Comparison of ENCODE assay signal across 23 cellular contexts in the genomic region with DNA sequence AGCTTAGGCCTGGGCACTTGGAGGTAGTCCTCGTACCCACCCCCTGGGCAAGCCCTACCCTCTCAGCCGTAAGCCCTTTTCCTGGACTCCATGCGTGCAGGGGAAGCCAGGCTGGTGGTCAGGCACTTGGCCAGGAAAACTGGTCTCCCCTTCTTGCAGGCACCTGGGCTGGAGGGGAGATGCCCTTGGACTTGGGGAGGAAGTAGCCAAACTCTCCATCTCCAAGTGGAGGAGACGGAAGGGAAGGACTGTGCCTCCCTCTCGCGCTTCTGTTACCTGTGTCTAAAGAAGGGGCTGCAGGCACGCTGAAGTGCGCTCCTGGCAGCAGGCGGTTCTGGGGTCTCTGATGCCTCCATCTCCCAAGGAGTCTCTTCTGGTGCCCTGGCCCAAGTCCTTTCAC.
DNase-seq lines count a peak whose midpoint lies in the region; ATAC-seq, FAIRE-seq and TF ChIP-seq lines count a peak whose summit lies in the region.
"Had no signal": no experiment of that assay in that cellular context is flagged by ENCODE, and none has a peak within 500 bp of the region (broad histone marks: within the 10 kb centered on the region; RNA-seq: fewer than 3 reads in every experiment).

No MANE protein-coding gene starts in this region.

- no peak overlapping the region for H3K27ac Mint-ChIP-seq in immature natural killer cell
- no peak overlapping the region for H3K27ac Mint-ChIP-seq in CD8-positive, alpha-beta memory T cell
- H3K27ac Mint-ChIP-seq: B cell; CD4-positive, CD25-positive, alpha-beta regulatory T cell; CD8-positive, alpha-beta T cell had no signal

- no peak overlapping the region for H2AK5ac ChIP-seq in H1 (ENCODE audit: low read depth, low read length)

- 0 out of 2 replicates have a peak overlapping the region, but pooled peaks have one; percentile 29 for H2BK15ac ChIP-seq in H1 (ENCODE audit: low read length)

- no peaks in the 10 kb centered on the region for H3K36me3 ChIP-seq in H1 (ENCODE audit: control insufficient read depth in 2 of 4, insufficient read depth in 4 of 4, low read length in 3 of 4)
- no peaks in the 10 kb centered on the region for H3K36me3 ChIP-seq in spleen
- no peaks in the 10 kb centered on the region for H3K36me3 ChIP-seq in CD8-positive, alpha-beta memory T cell (ENCODE audit: insufficient read depth, low read length)
- H3K36me3 ChIP-seq: BLaER1 had no signal

- intact Hi-C loops in Right ventricle myocardium superior (cut with DNase I) (no loop called here), left cardiac atrium (cut with DNase I) (no loop called here), spleen (cut with DNase I; ENCODE audit: low total_unique reads) (no loop called here)

- DNase-seq in Right ventricle myocardium superior (peak; percentile 10), left cardiac atrium (no peak), H1 (ENCODE audit: low read depth in 1 of 2, low spot score in 2 of 2) (no peak), spleen (peak; percentile 58), immature natural killer cell (no peak)
- DNase-seq in CD8-positive, alpha-beta memory T cell, result no peak
- DNase-seq: CD4-positive, CD25-positive, alpha-beta regulatory T cell; CD8-positive, alpha-beta T cell; DMS 273 treated with DMSO at 0.1 percent for 48 hours; DMS79; EL; GDM1; GOT3; H7 had no signal

- 0 out of 2 replicates have a peak overlapping the region, but pooled peaks have one; percentile 12 for H2AFZ ChIP-seq in H1 (ENCODE audit: low read length)

- H3K56ac ChIP-seq in H1 (replicated peaks; ENCODE audit: insufficient read length, low read depth, low read length), result no peak overlapping the region

- H3K4me1 Mint-ChIP-seq in immature natural killer cell, result no peaks in the 10 kb centered on the region
- peaks cover 0 to 4% (median 0%) of the 10 kb centered on the region in 3 donors for H3K4me1 Mint-ChIP-seq in CD8-positive, alpha-beta memory T cell
- H3K4me1 Mint-ChIP-seq: B cell; CD4-positive, CD25-positive, alpha-beta regulatory T cell had no signal

- H3K27ac ChIP-seq in H1 (ENCODE audit: low read depth, low read length), result no peak overlapping the region
- no peak overlapping the region for H3K27ac ChIP-seq in spleen
- H3K27ac ChIP-seq in CD8-positive, alpha-beta memory T cell (ENCODE audit: low read depth, low read length), result no peak overlapping the region
- H3K27ac ChIP-seq: 22Rv1, BLaER1, C4-2B had no signal

- H4K8ac ChIP-seq in H1 (ENCODE audit: extremely low read depth, insufficient read depth, low read length), result peak overlapping the region; percentile 4; the same call in 1 of the 2 replicates

- no peak for ATAC-seq in Right ventricle myocardium superior (ENCODE audit: poor library complexity)
- ATAC-seq in left cardiac atrium, result no peak
- ATAC-seq: CD8-positive, alpha-beta T cell; GM12878; HCT116 had no signal

- peaks cover 0 to 5% (median 0%) of the 10 kb centered on the region in 4 experiments; a peak in 2 of 7 replicates for H3K4me1 ChIP-seq in H1 (replicated peaks in 1 of 4; ENCODE audit: control insufficient read depth in 3 of 4, insufficient read depth in 4 of 4, low read length in 3 of 4)
- H3K4me1 ChIP-seq in spleen, result no peaks in the 10 kb centered on the region
- H3K4me1 ChIP-seq in CD8-positive, alpha-beta memory T cell (ENCODE audit: insufficient read depth, low read length), result no peaks in the 10 kb centered on the region

- no peak overlapping the region for H3K9ac ChIP-seq in H1 (replicated peaks in 1 of 4; ENCODE audit: extremely low read depth in 1 of 4, low read depth in 3 of 4, low read length in 3 of 4)
- H3K9ac ChIP-seq: BLaER1 had no signal

- no peaks in the 10 kb centered on the region for H3K23me2 ChIP-seq in H1 (ENCODE audit: low read depth, low read length)

- POLR2A ChIA-PET in H1 (lab: Charles Lee; ENCODE audit: partially characterized antibody), result interaction anchor here (0.5 kb wide), 1 partner anchor 23 kb away, joined by 5 read pairs; no protein-coding TSS in a partner anchor
- POLR2A ChIA-PET in CD8-positive, alpha-beta memory T cell (lab: Charles Lee), result no interaction called here

- no peak overlapping the region for H2BK120ac ChIP-seq in H1 (replicated peaks; ENCODE audit: low read depth, low read length)

- H2BK20ac ChIP-seq in H1 (ENCODE audit: low read length), result no peak overlapping the region

- TF ChIP-seq POLR2A in H1 (IDR thresholded peaks at IDR 0.05; ENCODE audit: control extremely low read depth in 1 of 2, low read depth in 2 of 2, low read length in 2 of 2) (no peak), spleen (IDR thresholded peaks at IDR 0.05) (no peak)

- H3K9me3 ChIP-seq in H1 (ENCODE audit: insufficient read depth in 2 of 2, low read depth in 1 of 2, low read length in 1 of 2) (no peaks in the 10 kb centered on the region), spleen (no peaks in the 10 kb centered on the region)
- H3K9me3 ChIP-seq in CD8-positive, alpha-beta memory T cell (ENCODE audit: low read length), result no peaks in the 10 kb centered on the region
- H3K9me3 ChIP-seq: BLaER1 had no signal

- H3K14ac ChIP-seq in H1 (ENCODE audit: insufficient read length), result no peak overlapping the region

- no peak overlapping the region for H3K4me3 ChIP-seq in H1 (ENCODE audit: extremely low read depth in 1 of 4, insufficient read depth in 2 of 4, low read depth in 3 of 4, low read length in 4 of 4)
- H3K4me3 ChIP-seq in spleen, result no peak overlapping the region
- H3K4me3 ChIP-seq in CD8-positive, alpha-beta memory T cell (ENCODE audit: low read length), result no peak overlapping the region
- H3K4me3 ChIP-seq: BLaER1, GM12878 had no signal

- H3K18ac ChIP-seq in H1 (ENCODE audit: extremely low read depth, low read length), result no peak overlapping the region

- no peak overlapping the region for H3K4me2 ChIP-seq in H1 (ENCODE audit: insufficient read depth in 1 of 2, low read depth in 2 of 2, low read length in 2 of 2)
- H3K4me2 ChIP-seq: BLaER1 had no signal

- CTCF ChIA-PET in H1 (lab: Charles Lee; ENCODE audit: partially characterized antibody), result no interaction called here
- CTCF ChIA-PET in CD8-positive, alpha-beta memory T cell (lab: Charles Lee), result no interaction called here

- H3K36me3 Mint-ChIP-seq in immature natural killer cell, result no peaks in the 10 kb centered on the region
- peaks cover 0 to 6% (median 0%) of the 10 kb centered on the region in 3 donors for H3K36me3 Mint-ChIP-seq in CD8-positive, alpha-beta memory T cell
- H3K36me3 Mint-ChIP-seq: CD4-positive, CD25-positive, alpha-beta regulatory T cell; CD8-positive, alpha-beta T cell had no signal

- peaks cover 2 to 10% (median 4%) of the 10 kb centered on the region in 3 donors for H3K27me3 Mint-ChIP-seq in immature natural killer cell (ENCODE audit: low read depth in 3 of 3)
- peaks cover 5 to 41% of the 10 kb centered on the region in 2 donors for H3K27me3 Mint-ChIP-seq in CD8-positive, alpha-beta memory T cell

- FAIRE-seq in H1 (lab: Jason Lieb, UNC), result no peak
- FAIRE-seq: A204.1, D721Med, GM12878, GM19239 had no signal

- no peak overlapping the region for H4K91ac ChIP-seq in H1 (replicated peaks; ENCODE audit: insufficient read length, low read length)

- H3K4ac ChIP-seq in H1 (replicated peaks; ENCODE audit: insufficient read length, low read depth, low read length), result no peak overlapping the region

- no peak for TF ChIP-seq RAD21 in H1 (IDR thresholded peaks at IDR 0.05 in 1 of 2, conservative IDR thresholded peaks at IDR 0.05 in 1 of 2; ENCODE audit: low read depth in 2 of 2, low read length in 2 of 2)

- H4K5ac ChIP-seq in H1 (ENCODE audit: insufficient read length, low read depth, low read length), result no peak overlapping the region

- no peaks in the 10 kb centered on the region for H3K79me2 ChIP-seq in H1 (ENCODE audit: control insufficient read depth in 1 of 2, insufficient read depth in 2 of 2, low read length in 2 of 2)

- H3K27me3 ChIP-seq in H1 (replicated peaks in 1 of 4; ENCODE audit: control insufficient read depth in 3 of 4, extremely low read depth in 1 of 4, insufficient read depth in 3 of 4, low read length in 3 of 4) (no peaks in the 10 kb centered on the region), spleen (replicated peaks in 1 of 7) (peaks cover 0 to 39% (median 0%) of the 10 kb centered on the region in 7 donors)
- H3K27me3 ChIP-seq in CD8-positive, alpha-beta memory T cell (ENCODE audit: insufficient read depth, low read length, poor library complexity, severe bottlenecking), result no peaks in the 10 kb centered on the region
- H3K27me3 ChIP-seq: BLaER1 had no signal

- no peaks in the 10 kb centered on the region for H3K79me1 ChIP-seq in H1 (ENCODE audit: low read depth, low read length)

- peak overlapping the region; percentile 39; the same call in 1 of the 2 replicates for H2BK12ac ChIP-seq in H1 (ENCODE audit: low read depth, low read length)

- H3K9me3 Mint-ChIP-seq in immature natural killer cell, result no peaks in the 10 kb centered on the region
- no peaks in the 10 kb centered on the region for H3K9me3 Mint-ChIP-seq in CD8-positive, alpha-beta memory T cell
- H3K9me3 Mint-ChIP-seq: CD8-positive, alpha-beta T cell had no signal

- no peak for TF ChIP-seq EP300 in H1 (IDR thresholded peaks at IDR 0.05; ENCODE audit: borderline replicate concordance in 1 of 2, low read depth in 2 of 2, low read length in 2 of 2)

- 93% methylated on average over 9 of the region's 9 CpGs; no CpG with 5 or more reads in 1 of the 2 experiments for WGBS in H1 (ENCODE audit: extremely low coverage in 1 of 2, insufficient coverage in 1 of 2, insufficient read length in 1 of 2, insufficient replicate concordance in 2 of 2, low coverage in 1 of 2, low lambda C conversion rate in 2 of 2, missing lambda C conversion rate in 1 of 2), 2 experiments
- 75 to 93% (median 78%) methylated on average over 8 to 9 of the region's 9 CpGs for WGBS in spleen, 5 donors

- no peaks in the 10 kb centered on the region for H4K20me1 ChIP-seq in H1 (replicated peaks in 1 of 2; ENCODE audit: control insufficient read depth in 1 of 2, insufficient read depth in 2 of 2, low read length in 2 of 2)
- H4K20me1 ChIP-seq: BLaER1 had no signal

- H2BK5ac ChIP-seq in H1 (ENCODE audit: low read depth, low read length), result no peak overlapping the region

- no peak for TF ChIP-seq CTCF in H1 (IDR thresholded peaks at IDR 0.05; ENCODE audit: control extremely low read depth in 1 of 3, insufficient read depth in 1 of 3, low read depth in 1 of 3, low read length in 3 of 3)
- TF ChIP-seq CTCF in spleen (IDR thresholded peaks at IDR 0.05 in 8 of 11, conservative IDR thresholded peaks at IDR 0.05 in 3 of 11), result no peak

- H3K23ac ChIP-seq in H1 (ENCODE audit: insufficient read length), result no peak overlapping the region

- H3K4me3 Mint-ChIP-seq in immature natural killer cell, result no peak overlapping the region
- no peak overlapping the region for H3K4me3 Mint-ChIP-seq in CD8-positive, alpha-beta memory T cell
- H3K4me3 Mint-ChIP-seq: B cell; CD4-positive, CD25-positive, alpha-beta regulatory T cell; CD8-positive, alpha-beta T cell had no signal

TF ChIP-seq in H1, 55 proteins besides CTCF, POLR2A, EP300 and RAD21:
- TF ChIP-seq POU5F1 (IDR thresholded peaks at IDR 0.05; ENCODE audit: low read depth, low read length) (no peak), SIX5 (IDR thresholded peaks at IDR 0.05; ENCODE audit: low read depth, low read length) (no peak), GTF2F1 (IDR thresholded peaks at IDR 0.05; ENCODE audit: borderline replicate concordance, low read depth, low read length) (no peak), NANOG (IDR thresholded peaks at IDR 0.05; ENCODE audit: insufficient read depth, low read depth, low read length, poor library complexity, severe bottlenecking) (no peak)
TF ChIP-seq in H1: peak in this region for 0.

Comparison
In these comparisons a context has a peak if more than half of its experiments do, and no peak if none do; other contexts are left out.
1. DNase-seq: peak in Right ventricle myocardium superior (single experiment) and spleen (single experiment); none in left cardiac atrium (single experiment), H1 (0 of 2), immature natural killer cell (0 of 3) and CD8-positive, alpha-beta memory T cell (0 of 5).